ENCODE assay signal across 10 cellular contexts in the genomic region with DNA sequence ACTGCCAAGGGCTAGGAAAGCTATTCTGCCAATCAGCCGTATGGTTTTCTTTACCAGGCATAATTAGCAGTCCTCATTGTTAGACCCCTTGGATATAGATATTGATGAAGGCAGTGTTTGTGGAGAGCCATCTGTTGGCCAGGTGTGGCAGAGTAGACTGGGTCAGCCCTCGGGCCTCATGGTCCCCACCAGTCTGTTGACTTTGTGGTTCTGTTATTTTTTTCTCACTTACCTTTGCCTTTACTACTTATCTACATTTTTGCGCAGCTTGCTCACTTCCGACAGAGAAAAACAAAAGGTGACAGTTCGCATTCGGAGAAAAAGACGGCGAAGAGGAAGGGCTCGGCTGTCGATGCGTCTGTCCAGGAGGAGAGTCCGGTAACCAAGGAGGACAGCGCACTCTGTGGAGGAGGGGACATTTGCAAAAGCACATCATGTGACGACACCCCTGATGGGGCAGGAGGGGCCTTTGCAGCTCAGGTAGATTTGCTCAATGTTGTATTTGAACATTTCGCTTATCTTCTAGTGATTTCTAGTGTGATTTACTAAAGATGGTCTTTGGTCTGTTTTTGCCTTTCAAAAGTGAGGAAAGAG. TPM values are rescaled to one million over a fixed set of nuclear protein-coding genes. Genes with fewer than 3 reads are reported as not detected.
DNase-seq lines count a peak whose midpoint lies in the region; ATAC-seq and TF ChIP-seq lines count a peak whose summit lies in the region.
"Had no signal": no experiment of that assay in that cellular context is flagged by ENCODE, and none has a peak within 500 bp of the region (broad histone marks: within the 10 kb centered on the region; RNA-seq: fewer than 3 reads in every experiment).

No MANE protein-coding gene starts in this region.

- no peak overlapping the region for H3K27ac Mint-ChIP-seq in stimulated activated naive CD8-positive, alpha-beta T cell treated with anti-CD3 and anti-CD28 coated beads, Interleukin-15, Interleukin-2, amounts not matched to agents 100 ng/mL and 50 ng/mL, for 24 hours
- no peak overlapping the region for H3K27ac Mint-ChIP-seq in stimulated activated naive CD8-positive, alpha-beta T cell treated with anti-CD3 and anti-CD28 coated beads, Interleukin-15, amount 100 ng/mL, for 72 hours

- H3K4me3 ChIP-seq in OCI-LY3 (ENCODE audit: low read length), result no peak overlapping the region
- no peak overlapping the region for H3K4me3 ChIP-seq in esophagus muscularis mucosa

- H3K27me3 ChIP-seq in OCI-LY3 (ENCODE audit: low read depth, low read length) (no peaks in the 10 kb centered on the region), esophagus muscularis mucosa (no peaks in the 10 kb centered on the region)
- H3K27me3 ChIP-seq: upper lobe of left lung had no signal

- H3K9me3 ChIP-seq in OCI-LY3 (ENCODE audit: insufficient read depth, low read length) (no peaks in the 10 kb centered on the region), esophagus muscularis mucosa (no peaks in the 10 kb centered on the region)
- H3K9me3 ChIP-seq: upper lobe of left lung had no signal

- no peak for TF ChIP-seq EP300 in esophagus muscularis mucosa (IDR thresholded peaks at IDR 0.05)

- peak overlapping the region; percentile 92 for H3K4me2 ChIP-seq in OCI-LY3 (ENCODE audit: low read length)

- no peaks in the 10 kb centered on the region for H4K20me1 ChIP-seq in OCI-LY3 (ENCODE audit: insufficient read depth, low read length)

- H3K36me3 ChIP-seq in OCI-LY3 (replicated peaks; ENCODE audit: low read depth, low read length), result peaks cover 26% of the 10 kb centered on the region
- H3K36me3 ChIP-seq in esophagus muscularis mucosa, result peaks cover 0 to 40% (median 26%) of the 10 kb centered on the region in 4 donors

- H2AFZ ChIP-seq in OCI-LY3 (ENCODE audit: low read depth, low read length), result no peak overlapping the region

- peaks cover 60% of the 10 kb centered on the region for H3K36me3 Mint-ChIP-seq in stimulated activated naive CD8-positive, alpha-beta T cell treated with anti-CD3 and anti-CD28 coated beads, Interleukin-15, Interleukin-2, amounts not matched to agents 100 ng/mL and 50 ng/mL, for 24 hours (ENCODE audit: low read depth)

- TF ChIP-seq CTCF in OCI-LY3 (IDR thresholded peaks at IDR 0.05; ENCODE audit: low read depth, low read length) (no peak), esophagus muscularis mucosa (IDR thresholded peaks at IDR 0.05) (no peak)

- H3K4me1 ChIP-seq in OCI-LY3 (ENCODE audit: low read length) (peaks cover 21% of the 10 kb centered on the region), esophagus muscularis mucosa (peaks cover 18 to 31% (median 28%) of the 10 kb centered on the region in 4 donors)

- H3K4me3 Mint-ChIP-seq in stimulated activated naive CD8-positive, alpha-beta T cell treated with anti-CD3 and anti-CD28 coated beads, Interleukin-15, Interleukin-2, amounts not matched to agents 100 ng/mL and 50 ng/mL, for 24 hours, result peak overlapping the region; percentile 82
- no peak overlapping the region for H3K4me3 Mint-ChIP-seq in stimulated activated naive CD8-positive, alpha-beta T cell treated with anti-CD3 and anti-CD28 coated beads, Interleukin-15, amount 100 ng/mL, for 72 hours

- no peak overlapping the region for H3K27ac ChIP-seq in OCI-LY3 (ENCODE audit: low read length)
- H3K27ac ChIP-seq in esophagus muscularis mucosa (replicated peaks in 1 of 4), result peak overlapping the region in 3 of 4 donors; percentile 99 to 100 (median 99)

- no peak for TF ChIP-seq POLR2A in esophagus muscularis mucosa (IDR thresholded peaks at IDR 0.05; ENCODE audit: low read depth)

- H3K4me1 Mint-ChIP-seq in stimulated activated naive CD8-positive, alpha-beta T cell treated with anti-CD3 and anti-CD28 coated beads, Interleukin-15, Interleukin-2, amounts not matched to agents 100 ng/mL and 50 ng/mL, for 24 hours (ENCODE audit: low read depth), result peaks cover 25% of the 10 kb centered on the region
- peaks cover 42% of the 10 kb centered on the region for H3K4me1 Mint-ChIP-seq in stimulated activated naive CD8-positive, alpha-beta T cell treated with anti-CD3 and anti-CD28 coated beads, Interleukin-15, amount 100 ng/mL, for 72 hours

- no peak for ATAC-seq in stimulated activated naive CD8-positive, alpha-beta T cell treated with anti-CD3 and anti-CD28 coated beads, Interleukin-15, amount 100 ng/mL, for 72 hours
- no peak for ATAC-seq in GM18858 (IDR thresholded peaks at IDR 0.05; ENCODE audit: unreplicated experiment)
- ATAC-seq in GM19467 (IDR thresholded peaks at IDR 0.05; ENCODE audit: unreplicated experiment), result no peak

- H3K79me2 ChIP-seq in OCI-LY3 (ENCODE audit: low read length), result peaks cover 61% of the 10 kb centered on the region

- peak overlapping the region; percentile 90; the same call in 1 of the 2 replicates for H3K9ac ChIP-seq in OCI-LY3 (ENCODE audit: low read length)

- no peaks in the 10 kb centered on the region for H3K27me3 Mint-ChIP-seq in stimulated activated naive CD8-positive, alpha-beta T cell treated with anti-CD3 and anti-CD28 coated beads, Interleukin-15, Interleukin-2, amounts not matched to agents 100 ng/mL and 50 ng/mL, for 24 hours
- H3K27me3 Mint-ChIP-seq in stimulated activated naive CD8-positive, alpha-beta T cell treated with anti-CD3 and anti-CD28 coated beads, Interleukin-15, amount 100 ng/mL, for 72 hours, result no peaks in the 10 kb centered on the region

- DNase-seq in stimulated activated naive CD8-positive, alpha-beta T cell treated with anti-CD3 and anti-CD28 coated beads, Interleukin-15, amount 100 ng/mL, for 72 hours, result no peak
- DNase-seq in esophagus muscularis mucosa (ENCODE audit: extremely low spot score), result no peak
- no peak for DNase-seq in NK-92 treated with Interleukin-12 subunit alpha and Interleukin-12 subunit beta, amount 100 ng/mL, for 24 hours (lab: John Stamatoyannopoulos, UW)
- no peak for DNase-seq in NCI-H2029 (lab: John Stamatoyannopoulos, UW)
- DNase-seq: dermis blood vessel endothelial cell, upper lobe of left lung had no signal

- intact Hi-C loops in esophagus muscularis mucosa (cut with DNase I), result loop anchor here (5.0 to 10.0 kb wide), 3 partner anchors 129 to 351 kb away; a partner anchor contains a TSS

- H3K9me3 Mint-ChIP-seq in stimulated activated naive CD8-positive, alpha-beta T cell treated with anti-CD3 and anti-CD28 coated beads, Interleukin-15, Interleukin-2, amounts not matched to agents 100 ng/mL and 50 ng/mL, for 24 hours, result no peaks in the 10 kb centered on the region
- no peaks in the 10 kb centered on the region for H3K9me3 Mint-ChIP-seq in stimulated activated naive CD8-positive, alpha-beta T cell treated with anti-CD3 and anti-CD28 coated beads, Interleukin-15, amount 100 ng/mL, for 72 hours

- 94% methylated on average over 15 of the region's 15 CpGs for WGBS in esophagus muscularis mucosa

RNA-seq across cellular contexts. Expression of a gene that starts 2.3 kb away (rescaled TPM):
- 10 to 100 TPM; 21.2 to 35.1 (median 24.7) TPM for total RNA-seq in esophagus muscularis mucosa

RNA-seq across cellular contexts. Expression of a gene that starts 2.5 kb away (rescaled TPM):
- 1 to 10 TPM in 3 of 4 donors, under 1 TPM in 1; 0.50 to 2.5 (median 1.7) TPM for total RNA-seq in esophagus muscularis mucosa

RNA-seq across cellular contexts. Expression of a gene that starts 40.1 kb away (rescaled TPM):
- 10 to 100 TPM in 3 of 4 donors, 1 to 10 TPM in 1; 8.1 to 17.2 (median 10.6) TPM for total RNA-seq in esophagus muscularis mucosa

RNA-seq across cellular contexts. Expression of a gene that starts 40.8 kb away (rescaled TPM):
- 10 to 100 TPM; 58.6 to 89.2 (median 81.9) TPM for total RNA-seq in esophagus muscularis mucosa
